16 cellular contexts compared by ENCODE assay signal in genomic region chr19:17323274-17323972, GRCh38. TPM values are rescaled to one million over a fixed set of nuclear protein-coding genes. Genes with fewer than 3 reads are reported as not detected.
DNase-seq lines count a peak whose midpoint lies in the region; ATAC-seq and TF ChIP-seq lines count a peak whose summit lies in the region.
"Had no signal": no experiment of that assay in that cellular context is flagged by ENCODE, and none has a peak within 500 bp of the region (broad histone marks: within the 10 kb centered on the region; RNA-seq: fewer than 3 reads in every experiment).

No MANE protein-coding gene starts in this region.

- H3K36me3 ChIP-seq in CD4-positive, alpha-beta memory T cell (ENCODE audit: insufficient read depth, low read length), result peaks cover 16% of the 10 kb centered on the region

- H3K27me3 ChIP-seq in CD4-positive, alpha-beta memory T cell (ENCODE audit: insufficient read depth, low read length), result no peaks in the 10 kb centered on the region
- H3K27me3 ChIP-seq in H9 (ENCODE audit: insufficient read depth, low read length), result no peaks in the 10 kb centered on the region
- H3K27me3 ChIP-seq in dorsolateral prefrontal cortex, result no peaks in the 10 kb centered on the region
- H3K27me3 ChIP-seq: gastrocnemius medialis, right lobe of liver had no signal

- H2BK120ac ChIP-seq in H9 (ENCODE audit: low read depth, low read length, poor library complexity, severe bottlenecking), result no peak overlapping the region

- H3K18ac ChIP-seq in H9 (ENCODE audit: insufficient read length, low read depth, low read length), result no peak overlapping the region

- H3K4me1 Mint-ChIP-seq in CD4-positive, alpha-beta memory T cell, result peaks cover 0 to 10% (median 4%) of the 10 kb centered on the region in 4 donors
- peaks cover 6 to 16% of the 10 kb centered on the region in 2 experiments for H3K4me1 Mint-ChIP-seq in H9
- no peaks in the 10 kb centered on the region for H3K4me1 Mint-ChIP-seq in stimulated activated memory B cell treated with anti-CD40 and anti-IgM and Interleukin-4, amounts not matched to agents 10 μg/mL and 1 μg/mL and 100 μg/mL, for 72 hours

- H4K8ac ChIP-seq in H9 (replicated peaks; ENCODE audit: insufficient read length, low read depth, low read length), result no peak overlapping the region

- no peak overlapping the region for H3K14ac ChIP-seq in H9 (ENCODE audit: insufficient read depth, low read length)

- H3K9me3 Mint-ChIP-seq in CD4-positive, alpha-beta memory T cell, result no peaks in the 10 kb centered on the region
- H3K9me3 Mint-ChIP-seq in H9, result no peaks in the 10 kb centered on the region
- H3K9me3 Mint-ChIP-seq in stimulated activated memory B cell treated with anti-CD40 and anti-IgM and Interleukin-4, amounts not matched to agents 10 μg/mL and 1 μg/mL and 100 μg/mL, for 72 hours, result no peaks in the 10 kb centered on the region

- H3K56ac ChIP-seq in H9 (ENCODE audit: insufficient read length, low read depth, low read length), result no peak overlapping the region

- H2BK12ac ChIP-seq in H9 (ENCODE audit: insufficient read length, low read depth, low read length), result no peak overlapping the region

- no peak overlapping the region for H4K91ac ChIP-seq in H9 (ENCODE audit: insufficient read length, low read depth, low read length)

- peaks cover 5% of the 10 kb centered on the region for H3K23me2 ChIP-seq in H9 (ENCODE audit: insufficient read length, low read depth, low read length, poor library complexity, severe bottlenecking)

- intact Hi-C loops in CD4-positive, alpha-beta memory T cell (cut with micrococcal nuclease), result no loop called here
- intact Hi-C loops in dorsolateral prefrontal cortex (cut with DNase I) (no loop called here), left ventricle myocardium superior (cut with micrococcal nuclease) (no loop called here)

- no peak overlapping the region for H3K4ac ChIP-seq in H9 (ENCODE audit: low read depth, low read length)

- POLR2A ChIA-PET in CD4-positive, alpha-beta memory T cell (lab: Charles Lee; ENCODE audit: partially characterized antibody), result interaction anchor here (1.3 to 3.7 kb wide), 4 partner anchors 10 to 14 kb away, joined by 3 to 10 read pairs (median 4); partner anchors contain the start of genes ANO8 and DDA1

- H3K9me3 ChIP-seq in CD4-positive, alpha-beta memory T cell (ENCODE audit: control insufficient read depth in 1 of 2, low read length in 2 of 2), result no peaks in the 10 kb centered on the region
- no peaks in the 10 kb centered on the region for H3K9me3 ChIP-seq in H9 (ENCODE audit: control insufficient read depth, low read depth, low read length)
- H3K9me3 ChIP-seq: gastrocnemius medialis, right lobe of liver had no signal

- ATAC-seq in stimulated activated memory B cell treated with anti-CD40 and anti-IgM and Interleukin-4, amounts not matched to agents 10 μg/mL and 1 μg/mL and 100 μg/mL, for 72 hours, result peak; percentile 45
- ATAC-seq in GM21576 (IDR thresholded peaks at IDR 0.05; ENCODE audit: unreplicated experiment) (no peak), left ventricle myocardium superior (no peak)
- ATAC-seq: gastrocnemius medialis, left colon had no signal

- no peak overlapping the region for H2BK20ac ChIP-seq in H9 (ENCODE audit: low read depth, low read length, poor library complexity, severe bottlenecking)

- no peak overlapping the region for H2BK15ac ChIP-seq in H9 (ENCODE audit: low read depth, low read length)

- H3K27ac ChIP-seq in CD4-positive, alpha-beta memory T cell (ENCODE audit: low read depth, low read length), result no peak overlapping the region
- H3K27ac ChIP-seq in H9 (ENCODE audit: insufficient read length, low read depth, low read length), result no peak overlapping the region
- H3K27ac ChIP-seq in dorsolateral prefrontal cortex, result peak overlapping the region in 33 of 59 donors; percentile 12 to 85 (median 70)
- H3K27ac ChIP-seq: gastrocnemius medialis, right lobe of liver had no signal

- H3K9ac ChIP-seq in H9 (ENCODE audit: extremely low read depth, insufficient read length, low read length), result no peak overlapping the region

- no peaks in the 10 kb centered on the region for H3K79me2 ChIP-seq in H9 (ENCODE audit: insufficient read depth, low read length)

- TF ChIP-seq CTCF in H9 (conservative IDR thresholded peaks at IDR 0.05) (no peak), dorsolateral prefrontal cortex (IDR thresholded peaks at IDR 0.05 in 54 of 56, conservative IDR thresholded peaks at IDR 0.05 in 2 of 56; ENCODE audit: low read depth in 1 of 56, partially characterized antibody in 56 of 56) (no peak)

- no peak for DNase-seq in CD4-positive, alpha-beta memory T cell
- no peak for DNase-seq in H9
- no peak for DNase-seq in dorsolateral prefrontal cortex
- DNase-seq in left ventricle myocardium superior, result no peak
- DNase-seq in HuH-7 (ENCODE audit: low spot score), result no peak
- DNase-seq: activated CD8-positive, alpha-beta memory T cell treated with anti-CD3 and anti-CD28 coated beads, Interleukin-2, amount 50 U/mL, for 4 hours; cortex of kidney; DMS153; gastrocnemius medialis; NCI-H1417 treated with DMSO at 0.1 percent for 48 hours; occipital lobe; right lobe of liver had no signal

- no peaks in the 10 kb centered on the region for H4K20me1 ChIP-seq in H9 (ENCODE audit: control insufficient read depth, insufficient read depth, insufficient read length)

- no peak overlapping the region for H3K27ac Mint-ChIP-seq in CD4-positive, alpha-beta memory T cell
- peak overlapping the region in 2 of 3 experiments; percentile 52 to 80; a peak in 2 of 7 replicates for H3K27ac Mint-ChIP-seq in H9
- H3K27ac Mint-ChIP-seq in stimulated activated memory B cell treated with anti-CD40 and anti-IgM and Interleukin-4, amounts not matched to agents 10 μg/mL and 1 μg/mL and 100 μg/mL, for 72 hours, result no peak overlapping the region
- H3K27ac Mint-ChIP-seq: activated CD4-positive, alpha-beta T cell treated with anti-CD3 and anti-CD28 coated beads for 36 hours had no signal

- peaks cover 9 to 17% of the 10 kb centered on the region in 2 donors for H3K36me3 Mint-ChIP-seq in CD4-positive, alpha-beta memory T cell
- peaks cover 12 to 49% (median 28%) of the 10 kb centered on the region in 3 experiments for H3K36me3 Mint-ChIP-seq in H9 (ENCODE audit: insufficient read depth in 1 of 3, low read depth in 3 of 3)
- peaks cover 35% of the 10 kb centered on the region for H3K36me3 Mint-ChIP-seq in stimulated activated memory B cell treated with anti-CD40 and anti-IgM and Interleukin-4, amounts not matched to agents 10 μg/mL and 1 μg/mL and 100 μg/mL, for 72 hours

- H2AK5ac ChIP-seq in H9 (ENCODE audit: insufficient read length, low read length), result no peak overlapping the region

- no peak overlapping the region for H3K23ac ChIP-seq in H9 (ENCODE audit: insufficient read length, low read depth, low read length)

- H3K4me1 ChIP-seq in CD4-positive, alpha-beta memory T cell (ENCODE audit: insufficient read depth, low read length), result peaks cover 3% of the 10 kb centered on the region
- no peaks in the 10 kb centered on the region for H3K4me1 ChIP-seq in H9 (ENCODE audit: insufficient read depth, low read length)
- H3K4me1 ChIP-seq: gastrocnemius medialis had no signal

- no peak overlapping the region for H3K4me2 ChIP-seq in H9 (ENCODE audit: insufficient read depth, insufficient read length, low read length)

- no peak overlapping the region for H4K5ac ChIP-seq in H9 (ENCODE audit: insufficient read length, low read depth, low read length)

- H2BK5ac ChIP-seq in H9 (ENCODE audit: insufficient read length, low read length), result no peak overlapping the region

- H3T11ph ChIP-seq in H9 (ENCODE audit: low read length), result no peak overlapping the region

- no peaks in the 10 kb centered on the region for H3K79me1 ChIP-seq in H9 (ENCODE audit: insufficient read depth, low read depth, low read length, poor library complexity, severe bottlenecking)

- no peaks in the 10 kb centered on the region for H3K27me3 Mint-ChIP-seq in CD4-positive, alpha-beta memory T cell
- peaks cover 2% of the 10 kb centered on the region; the same call in 1 of the 2 replicates for H3K27me3 Mint-ChIP-seq in H9 (ENCODE audit: low read depth)
- H3K27me3 Mint-ChIP-seq in stimulated activated memory B cell treated with anti-CD40 and anti-IgM and Interleukin-4, amounts not matched to agents 10 μg/mL and 1 μg/mL and 100 μg/mL, for 72 hours, result peaks cover 8% of the 10 kb centered on the region
- H3K27me3 Mint-ChIP-seq: activated CD4-positive, alpha-beta T cell treated with anti-CD3 and anti-CD28 coated beads for 36 hours had no signal

- WGBS in H9 (ENCODE audit: extremely low coverage, insufficient read length, low lambda C conversion rate), result no CpG with 5 or more reads among the region's 57 CpGs

- H2AFZ ChIP-seq in H9 (ENCODE audit: low read length), result no peak overlapping the region

- CTCF ChIA-PET in CD4-positive, alpha-beta memory T cell (lab: Charles Lee; ENCODE audit: partially characterized antibody), result interaction anchor here (0.7 kb wide), 1 partner anchor 12 kb away, joined by 3 read pairs; no protein-coding TSS in a partner anchor

- H3K4me3 ChIP-seq in CD4-positive, alpha-beta memory T cell (ENCODE audit: low read length in 2 of 2), result no peak overlapping the region
- peak overlapping the region in 4 of 59 donors; percentile 21 to 34 (median 28) for H3K4me3 ChIP-seq in dorsolateral prefrontal cortex
- H3K4me3 ChIP-seq: gastrocnemius medialis, right lobe of liver had no signal

- peak overlapping the region in 5 of 8 donors; percentile 18 to 44 (median 26) for H3K4me3 Mint-ChIP-seq in CD4-positive, alpha-beta memory T cell
- no peak overlapping the region for H3K4me3 Mint-ChIP-seq in H9
- H3K4me3 Mint-ChIP-seq in stimulated activated memory B cell treated with anti-CD40 and anti-IgM and Interleukin-4, amounts not matched to agents 10 μg/mL and 1 μg/mL and 100 μg/mL, for 72 hours, result no peak overlapping the region
- H3K4me3 Mint-ChIP-seq: activated CD4-positive, alpha-beta T cell treated with anti-CD3 and anti-CD28 coated beads for 36 hours had no signal

RNA-seq across cellular contexts. Expression of gene ANO8, which starts 11.2 kb away (rescaled TPM):
- 10 to 100 TPM; 17.7 to 21.5 TPM for total RNA-seq in CD4-positive, alpha-beta memory T cell
- under 1 TPM in 1 of 2 donors, not detected in 1; 0.11 TPM for polyA plus RNA-seq in CD4-positive, alpha-beta memory T cell
- total RNA-seq in H9 (2021) (18.9 and 21.9 TPM in 2 replicates), dorsolateral prefrontal cortex (10 to 100 TPM; 26.1 to 65.6 (median 37.6) TPM), left ventricle myocardium superior (11.7 TPM)

RNA-seq across cellular contexts. Expression of gene GTPBP3, which starts 13.9 kb away (rescaled TPM):
- total RNA-seq in CD4-positive, alpha-beta memory T cell, result 10 to 100 TPM; 53.7 to 58.4 TPM
- 10 to 100 TPM in 1 of 2 donors, 1 to 10 TPM in 1; 6.4 to 12.7 TPM for polyA plus RNA-seq in CD4-positive, alpha-beta memory T cell
- total RNA-seq in H9 (2021) (62.9 and 71.3 TPM in 2 replicates), dorsolateral prefrontal cortex (10 to 100 TPM; 11.7 to 35.1 (median 22.4) TPM), left ventricle myocardium superior (11.5 TPM)

RNA-seq across cellular contexts. Expression of gene DDA1, which starts 14.1 kb away (rescaled TPM):
- total RNA-seq in CD4-positive, alpha-beta memory T cell, result 10 to 100 TPM; 36.4 to 42.6 TPM
- polyA plus RNA-seq in CD4-positive, alpha-beta memory T cell, result 10 to 100 TPM; 31.6 to 42.6 TPM
- total RNA-seq in H9 (2021) (42.3 and 45.7 TPM in 2 replicates), dorsolateral prefrontal cortex (10 to 100 TPM; 33.9 to 94.0 (median 52.4) TPM), left ventricle myocardium superior (31.9 TPM)

RNA-seq across cellular contexts. Expression of gene MRPL34, which starts 17.8 kb away (rescaled TPM):
- 10 to 100 TPM; 69.4 to 74.1 TPM for total RNA-seq in CD4-positive, alpha-beta memory T cell
- 100 to 1,000 TPM; 231 to 250 TPM for polyA plus RNA-seq in CD4-positive, alpha-beta memory T cell
- total RNA-seq in H9 (2021) (84.6 and 93.6 TPM in 2 replicates), dorsolateral prefrontal cortex (10 to 100 TPM; 41.6 to 99.8 (median 67.2) TPM), left ventricle myocardium superior (242 TPM)

RNA-seq across cellular contexts. Expression of gene ABHD8, which starts 20.2 kb away (rescaled TPM):
- 10 to 100 TPM in 1 of 2 experiments, 1 to 10 TPM in 1; 9.3 to 10.1 TPM for total RNA-seq in CD4-positive, alpha-beta memory T cell
- 1 to 10 TPM; 6.0 to 7.9 TPM for polyA plus RNA-seq in CD4-positive, alpha-beta memory T cell
- total RNA-seq in H9 (2021) (11.7 and 12.8 TPM in 2 replicates), dorsolateral prefrontal cortex (100 to 1,000 TPM in 7 of 120 experiments, 10 to 100 TPM in 113; 22.5 to 113 (median 78.2) TPM), left ventricle myocardium superior (14.8 TPM)

Comparison
In these comparisons a context has a peak if more than half of its experiments do, and no peak if none do; other contexts are left out.
1. H3K27ac ChIP-seq: peak in dorsolateral prefrontal cortex (33 of 59); none in CD4-positive, alpha-beta memory T cell (single experiment) and H9 (single experiment).
2. H3K27ac Mint-ChIP-seq: peak in H9 (2 of 3); none in CD4-positive, alpha-beta memory T cell (0 of 7) and stimulated activated memory B cell treated with anti-CD40 and anti-IgM and Interleukin-4, amounts not matched to agents 10 μg/mL and 1 μg/mL and 100 μg/mL, for 72 hours (single experiment).
3. H3K4me3 Mint-ChIP-seq: peak in CD4-positive, alpha-beta memory T cell (5 of 8); none in H9 (0 of 2) and stimulated activated memory B cell treated with anti-CD40 and anti-IgM and Interleukin-4, amounts not matched to agents 10 μg/mL and 1 μg/mL and 100 μg/mL, for 72 hours (single experiment).